1 cellular context compared by ENCODE assay signal in the genomic region with DNA sequence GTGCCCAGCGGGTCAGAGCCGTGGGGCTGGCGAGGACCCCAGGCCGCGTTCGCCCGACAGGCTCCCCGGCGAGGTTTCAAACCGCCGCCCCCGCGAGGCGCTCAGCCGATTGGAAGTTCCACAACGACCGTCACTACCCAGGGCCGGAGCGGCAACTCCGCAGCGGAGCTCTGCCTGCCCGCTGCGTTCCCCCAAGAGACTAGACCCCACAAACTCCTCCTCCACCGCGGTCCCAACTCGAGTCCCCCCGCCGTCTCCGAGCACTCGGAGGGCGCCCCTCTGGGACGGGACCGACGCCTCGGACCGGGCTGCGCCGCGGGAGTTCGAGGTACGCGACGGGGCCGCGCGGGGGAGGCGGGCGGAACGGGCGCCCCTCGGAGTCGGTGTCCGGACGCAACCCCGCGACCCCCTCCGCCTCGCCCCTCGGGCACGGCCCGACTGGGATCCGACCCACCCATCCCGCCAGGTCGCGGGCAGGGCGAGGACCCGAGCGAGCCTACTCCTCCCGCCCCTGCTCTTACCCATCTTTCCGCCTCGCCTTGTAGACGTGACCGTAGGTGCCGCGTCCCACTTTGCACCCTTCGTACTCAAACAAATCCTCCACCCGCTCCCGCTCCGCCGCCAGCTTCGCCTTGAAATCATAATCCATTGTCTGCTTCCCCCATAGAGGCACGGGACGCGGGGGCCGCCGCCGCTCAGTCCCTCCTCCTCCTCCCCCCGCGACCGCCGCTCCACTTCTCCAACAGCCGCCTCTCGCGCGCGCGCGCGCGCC.
TF ChIP-seq lines count a peak whose summit lies in the region.

No MANE protein-coding gene starts in this region.

TF ChIP-seq in IMR-90, 13 proteins besides CTCF, POLR2A, EP300 and RAD21 (continued from another document):
- TF ChIP-seq, protein P1, sequence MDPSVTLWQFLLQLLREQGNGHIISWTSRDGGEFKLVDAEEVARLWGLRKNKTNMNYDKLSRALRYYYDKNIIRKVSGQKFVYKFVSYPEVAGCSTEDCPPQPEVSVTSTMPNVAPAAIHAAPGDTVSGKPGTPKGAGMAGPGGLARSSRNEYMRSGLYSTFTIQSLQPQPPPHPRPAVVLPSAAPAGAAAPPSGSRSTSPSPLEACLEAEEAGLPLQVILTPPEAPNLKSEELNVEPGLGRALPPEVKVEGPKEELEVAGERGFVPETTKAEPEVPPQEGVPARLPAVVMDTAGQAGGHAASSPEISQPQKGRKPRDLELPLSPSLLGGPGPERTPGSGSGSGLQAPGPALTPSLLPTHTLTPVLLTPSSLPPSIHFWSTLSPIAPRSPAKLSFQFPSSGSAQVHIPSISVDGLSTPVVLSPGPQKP (IDR thresholded peaks at IDR 0.05; ENCODE audit: borderline replicate concordance, low read depth, low read length): no peak
- no peak for TF ChIP-seq RFX5 (IDR thresholded peaks at IDR 0.05; ENCODE audit: low read depth, low read length)
- TF ChIP-seq, protein P2, sequence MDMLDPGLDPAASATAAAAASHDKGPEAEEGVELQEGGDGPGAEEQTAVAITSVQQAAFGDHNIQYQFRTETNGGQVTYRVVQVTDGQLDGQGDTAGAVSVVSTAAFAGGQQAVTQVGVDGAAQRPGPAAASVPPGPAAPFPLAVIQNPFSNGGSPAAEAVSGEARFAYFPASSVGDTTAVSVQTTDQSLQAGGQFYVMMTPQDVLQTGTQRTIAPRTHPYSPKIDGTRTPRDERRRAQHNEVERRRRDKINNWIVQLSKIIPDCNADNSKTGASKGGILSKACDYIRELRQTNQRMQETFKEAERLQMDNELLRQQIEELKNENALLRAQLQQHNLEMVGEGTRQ (IDR thresholded peaks at IDR 0.05; ENCODE audit: low read depth, low read length): no peak
- no peak for TF ChIP-seq NFE2L2 (IDR thresholded peaks at IDR 0.05; ENCODE audit: low read depth, low read length)
- TF ChIP-seq MXI1 (IDR thresholded peaks at IDR 0.05; ENCODE audit: borderline replicate concordance, low read depth, low read length): peak; percentile 61; the same call in 1 of the 2 replicates
- TF ChIP-seq MAZ (IDR thresholded peaks at IDR 0.05; ENCODE audit: borderline replicate concordance, low read depth, low read length): no peak
- peak; percentile 81 for TF ChIP-seq BHLHE40 (IDR thresholded peaks at IDR 0.05; ENCODE audit: low read depth, low read length)
- no peak for TF ChIP-seq CHD1 (IDR thresholded peaks at IDR 0.05; ENCODE audit: low read depth, low read length)
TF ChIP-seq in IMR-90: peak in this region for 2.
